1 cellular context compared by ENCODE assay signal in the genomic region with DNA sequence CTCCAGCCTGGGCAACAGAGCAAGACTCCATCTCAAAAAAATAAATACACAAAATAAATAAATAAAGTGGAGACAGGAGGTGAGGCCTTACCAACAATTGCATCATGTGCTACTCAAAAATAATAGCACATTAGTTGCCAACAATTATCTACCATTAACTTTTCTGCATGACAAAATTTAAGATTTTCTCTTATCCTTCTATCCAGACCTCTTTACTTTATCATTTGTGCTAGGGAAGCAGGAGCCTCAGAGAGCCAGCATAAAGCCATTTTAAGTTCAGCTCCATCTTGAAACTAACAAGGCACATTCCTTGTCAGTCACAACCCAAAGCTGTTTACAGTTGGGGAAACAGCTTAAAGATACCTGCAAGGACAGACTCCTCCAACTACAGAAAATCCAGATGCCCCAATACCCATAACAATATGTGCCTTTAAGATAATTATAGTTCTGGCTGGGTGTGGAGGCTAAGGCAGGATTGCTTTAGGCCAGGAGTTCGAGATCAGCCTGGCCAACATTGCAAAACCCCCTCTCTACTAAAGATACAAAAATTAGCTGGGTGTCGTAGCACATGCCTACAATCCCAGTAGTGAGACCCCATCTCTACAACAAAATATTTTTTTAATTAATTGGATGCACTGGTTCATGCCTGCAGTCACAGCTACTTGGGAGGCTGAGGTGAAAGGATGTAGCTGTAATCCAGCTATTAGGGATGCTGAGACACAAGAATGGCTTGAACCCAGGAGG.
TF ChIP-seq lines count a peak whose summit lies in the region.

No MANE protein-coding gene starts in this region.

TF ChIP-seq in K562, 482 proteins besides CTCF, POLR2A, EP300 and RAD21:
- TF ChIP-seq DDX20 (tag; IDR thresholded peaks at IDR 0.05; ENCODE audit: low read depth) (peak; percentile 69; the same call in 1 of the 2 replicates), TRIM28 (IDR thresholded peaks at IDR 0.05) (no peak), KHSRP (IDR thresholded peaks at IDR 0.05) (no peak), ZNF707 (CRISPR knock-in tag; conservative IDR thresholded peaks at IDR 0.05) (no peak), SMAD3 (CRISPR knock-in tag; conservative IDR thresholded peaks at IDR 0.05) (peak; percentile 87), BACH1 (tag; IDR thresholded peaks at IDR 0.05) (peak; percentile 71), NR2C1 (IDR thresholded peaks at IDR 0.05) (no peak), NR2C1 (tag; IDR thresholded peaks at IDR 0.05) (peak; percentile 64), MEF2D (tag; conservative IDR thresholded peaks at IDR 0.05; ENCODE audit: low read depth) (peak; percentile 68; the same call in 1 of the 2 replicates), DIDO1 (tag; IDR thresholded peaks at IDR 0.05; ENCODE audit: low read depth) (no peak), ZNF584 (CRISPR knock-in tag; IDR thresholded peaks at IDR 0.05; ENCODE audit: low read depth) (peak; percentile 85; the same call in 1 of the 2 replicates), TRIM24 (IDR thresholded peaks at IDR 0.05) (peak; percentile 53 to 69; a peak in 2 of 4 replicates), ZNF551 (CRISPR knock-in tag; IDR thresholded peaks at IDR 0.05) (no peak), SIN3B (IDR thresholded peaks at IDR 0.05; ENCODE audit: low read depth) (no peak), ZNF311 (CRISPR knock-in tag; IDR thresholded peaks at IDR 0.05) (0 out of 2 replicates have a peak, but pooled peaks have one; percentile 13), ZNF766 (CRISPR knock-in tag; conservative IDR thresholded peaks at IDR 0.05) (peak; percentile 75), PYGO2 (tag; IDR thresholded peaks at IDR 0.05) (peak; percentile 73), ZNF699 (CRISPR knock-in tag; IDR thresholded peaks at IDR 0.05; ENCODE audit: insufficient replicate concordance) (no peak), ZFP36 (IDR thresholded peaks at IDR 0.05; ENCODE audit: low read depth, low read length, partially characterized antibody) (no peak), CBFA2T2 (conservative IDR thresholded peaks at IDR 0.05) (no peak), KLF6 (CRISPR knock-in tag; IDR thresholded peaks at IDR 0.05; ENCODE audit: borderline replicate concordance) (peak; percentile 86; the same call in 1 of the 2 replicates), CEBPB (tag; IDR thresholded peaks at IDR 0.05) (peak; percentile 68), ZNF589 (CRISPR knock-in tag; IDR thresholded peaks at IDR 0.05; ENCODE audit: low read depth) (peak; percentile 71; the same call in 1 of the 2 replicates), MYC (IDR thresholded peaks at IDR 0.05; ENCODE audit: low read depth, low read length) (no peak), MYC (CRISPR knock-in tag; IDR thresholded peaks at IDR 0.05; ENCODE audit: borderline replicate concordance, low read depth) (0 out of 2 replicates have a peak, but pooled peaks have one; percentile 40), ZNF197 (CRISPR knock-in tag; IDR thresholded peaks at IDR 0.05; ENCODE audit: low read depth) (peak; percentile 73; the same call in 1 of the 2 replicates), ZNF644 (tag; IDR thresholded peaks at IDR 0.05; ENCODE audit: low read depth) (0 out of 2 replicates have a peak, but pooled peaks have one; percentile 40), HDAC8 (tag; IDR thresholded peaks at IDR 0.05) (0 out of 2 replicates have a peak, but pooled peaks have one; percentile 45), PTRF (tag; IDR thresholded peaks at IDR 0.05) (peak; percentile 9; the same call in 1 of the 2 replicates), ZNF239 (CRISPR knock-in tag; IDR thresholded peaks at IDR 0.05) (peak; percentile 57), ZNF175 (CRISPR knock-in tag; IDR thresholded peaks at IDR 0.05; ENCODE audit: low read depth) (peak; percentile 96), SMAD4 (CRISPR knock-in tag; conservative IDR thresholded peaks at IDR 0.05) (peak; percentile 51; the same call in 1 of the 2 replicates), ZFX (CRISPR knock-in tag; IDR thresholded peaks at IDR 0.05) (no peak), MEIS2 (IDR thresholded peaks at IDR 0.05; ENCODE audit: partially characterized antibody) (peak; percentile 17), ETV1 (tag; conservative IDR thresholded peaks at IDR 0.05; ENCODE audit: low read depth) (peak; percentile 27; the same call in 1 of the 2 replicates), LARP7 (IDR thresholded peaks at IDR 0.05) (no peak), CEBPG (CRISPR knock-in tag; IDR thresholded peaks at IDR 0.05) (peak; percentile 68; the same call in 1 of the 2 replicates), CEBPG (tag; conservative IDR thresholded peaks at IDR 0.05 in 1 of 2, IDR thresholded peaks at IDR 0.05 in 1 of 2) (peak; percentile 50 to 92; a peak in 3 of 4 replicates), PTTG1 (tag; IDR thresholded peaks at IDR 0.05; ENCODE audit: low read depth) (peak; percentile 84), ZNF121 (CRISPR knock-in tag; conservative IDR thresholded peaks at IDR 0.05) (peak; percentile 55; the same call in 1 of the 2 replicates), NR4A1 (CRISPR knock-in tag; IDR thresholded peaks at IDR 0.05) (no peak), NR4A1 (tag; IDR thresholded peaks at IDR 0.05) (0 out of 2 replicates have a peak, but pooled peaks have one; percentile 64), ZKSCAN8 (CRISPR knock-in tag; IDR thresholded peaks at IDR 0.05) (peak; percentile 21; the same call in 1 of the 2 replicates), ZNF79 (CRISPR knock-in tag; IDR thresholded peaks at IDR 0.05; ENCODE audit: low read depth) (peak; percentile 74; the same call in 1 of the 2 replicates), ZNF174 (CRISPR knock-in tag; IDR thresholded peaks at IDR 0.05) (no peak)
- TF ChIP-seq, protein P1, sequence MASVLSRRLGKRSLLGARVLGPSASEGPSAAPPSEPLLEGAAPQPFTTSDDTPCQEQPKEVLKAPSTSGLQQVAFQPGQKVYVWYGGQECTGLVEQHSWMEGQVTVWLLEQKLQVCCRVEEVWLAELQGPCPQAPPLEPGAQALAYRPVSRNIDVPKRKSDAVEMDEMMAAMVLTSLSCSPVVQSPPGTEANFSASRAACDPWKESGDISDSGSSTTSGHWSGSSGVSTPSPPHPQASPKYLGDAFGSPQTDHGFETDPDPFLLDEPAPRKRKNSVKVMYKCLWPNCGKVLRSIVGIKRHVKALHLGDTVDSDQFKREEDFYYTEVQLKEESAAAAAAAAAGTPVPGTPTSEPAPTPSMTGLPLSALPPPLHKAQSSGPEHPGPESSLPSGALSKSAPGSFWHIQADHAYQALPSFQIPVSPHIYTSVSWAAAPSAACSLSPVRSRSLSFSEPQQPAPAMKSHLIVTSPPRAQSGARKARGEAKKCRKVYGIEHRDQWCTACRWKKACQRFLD (CRISPR knock-in tag; IDR thresholded peaks at IDR 0.05): peak; percentile 64; the same call in 1 of the 2 replicates
- TF ChIP-seq, protein P2, sequence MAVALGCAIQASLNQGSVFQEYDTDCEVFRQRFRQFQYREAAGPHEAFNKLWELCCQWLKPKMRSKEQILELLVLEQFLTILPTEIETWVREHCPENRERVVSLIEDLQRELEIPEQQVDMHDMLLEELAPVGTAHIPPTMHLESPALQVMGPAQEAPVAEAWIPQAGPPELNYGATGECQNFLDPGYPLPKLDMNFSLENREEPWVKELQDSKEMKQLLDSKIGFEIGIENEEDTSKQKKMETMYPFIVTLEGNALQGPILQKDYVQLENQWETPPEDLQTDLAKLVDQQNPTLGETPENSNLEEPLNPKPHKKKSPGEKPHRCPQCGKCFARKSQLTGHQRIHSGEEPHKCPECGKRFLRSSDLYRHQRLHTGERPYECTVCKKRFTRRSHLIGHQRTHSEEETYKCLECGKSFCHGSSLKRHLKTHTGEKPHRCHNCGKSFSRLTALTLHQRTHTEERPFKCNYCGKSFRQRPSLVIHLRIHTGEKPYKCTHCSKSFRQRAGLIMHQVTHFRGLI (CRISPR knock-in tag; IDR thresholded peaks at IDR 0.05): peak; percentile 65; the same call in 1 of the 2 replicates
- TF ChIP-seq, protein P3, sequence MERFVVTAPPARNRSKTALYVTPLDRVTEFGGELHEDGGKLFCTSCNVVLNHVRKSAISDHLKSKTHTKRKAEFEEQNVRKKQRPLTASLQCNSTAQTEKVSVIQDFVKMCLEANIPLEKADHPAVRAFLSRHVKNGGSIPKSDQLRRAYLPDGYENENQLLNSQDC (CRISPR knock-in tag; IDR thresholded peaks at IDR 0.05): no peak
- TF ChIP-seq, protein P4, sequence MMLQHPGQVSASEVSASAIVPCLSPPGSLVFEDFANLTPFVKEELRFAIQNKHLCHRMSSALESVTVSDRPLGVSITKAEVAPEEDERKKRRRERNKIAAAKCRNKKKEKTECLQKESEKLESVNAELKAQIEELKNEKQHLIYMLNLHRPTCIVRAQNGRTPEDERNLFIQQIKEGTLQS (IDR thresholded peaks at IDR 0.05): peak; percentile 65
- TF ChIP-seq, protein P4 (CRISPR knock-in tag; conservative IDR thresholded peaks at IDR 0.05): no peak
- TF ChIP-seq, protein P5, sequence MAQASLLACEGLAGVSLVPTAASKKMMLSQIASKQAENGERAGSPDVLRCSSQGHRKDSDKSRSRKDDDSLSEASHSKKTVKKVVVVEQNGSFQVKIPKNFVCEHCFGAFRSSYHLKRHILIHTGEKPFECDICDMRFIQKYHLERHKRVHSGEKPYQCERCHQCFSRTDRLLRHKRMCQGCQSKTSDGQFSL (CRISPR knock-in tag; IDR thresholded peaks at IDR 0.05): no peak
- TF ChIP-seq, protein P5 (tag; IDR thresholded peaks at IDR 0.05): peak in 1 of 2 experiments; percentile 73; a peak in 1 of 4 replicates
- TF ChIP-seq, protein P6, sequence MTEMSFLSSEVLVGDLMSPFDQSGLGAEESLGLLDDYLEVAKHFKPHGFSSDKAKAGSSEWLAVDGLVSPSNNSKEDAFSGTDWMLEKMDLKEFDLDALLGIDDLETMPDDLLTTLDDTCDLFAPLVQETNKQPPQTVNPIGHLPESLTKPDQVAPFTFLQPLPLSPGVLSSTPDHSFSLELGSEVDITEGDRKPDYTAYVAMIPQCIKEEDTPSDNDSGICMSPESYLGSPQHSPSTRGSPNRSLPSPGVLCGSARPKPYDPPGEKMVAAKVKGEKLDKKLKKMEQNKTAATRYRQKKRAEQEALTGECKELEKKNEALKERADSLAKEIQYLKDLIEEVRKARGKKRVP (CRISPR knock-in tag; IDR thresholded peaks at IDR 0.05): peak; percentile 68; the same call in 1 of the 2 replicates
- TF ChIP-seq, protein P7, sequence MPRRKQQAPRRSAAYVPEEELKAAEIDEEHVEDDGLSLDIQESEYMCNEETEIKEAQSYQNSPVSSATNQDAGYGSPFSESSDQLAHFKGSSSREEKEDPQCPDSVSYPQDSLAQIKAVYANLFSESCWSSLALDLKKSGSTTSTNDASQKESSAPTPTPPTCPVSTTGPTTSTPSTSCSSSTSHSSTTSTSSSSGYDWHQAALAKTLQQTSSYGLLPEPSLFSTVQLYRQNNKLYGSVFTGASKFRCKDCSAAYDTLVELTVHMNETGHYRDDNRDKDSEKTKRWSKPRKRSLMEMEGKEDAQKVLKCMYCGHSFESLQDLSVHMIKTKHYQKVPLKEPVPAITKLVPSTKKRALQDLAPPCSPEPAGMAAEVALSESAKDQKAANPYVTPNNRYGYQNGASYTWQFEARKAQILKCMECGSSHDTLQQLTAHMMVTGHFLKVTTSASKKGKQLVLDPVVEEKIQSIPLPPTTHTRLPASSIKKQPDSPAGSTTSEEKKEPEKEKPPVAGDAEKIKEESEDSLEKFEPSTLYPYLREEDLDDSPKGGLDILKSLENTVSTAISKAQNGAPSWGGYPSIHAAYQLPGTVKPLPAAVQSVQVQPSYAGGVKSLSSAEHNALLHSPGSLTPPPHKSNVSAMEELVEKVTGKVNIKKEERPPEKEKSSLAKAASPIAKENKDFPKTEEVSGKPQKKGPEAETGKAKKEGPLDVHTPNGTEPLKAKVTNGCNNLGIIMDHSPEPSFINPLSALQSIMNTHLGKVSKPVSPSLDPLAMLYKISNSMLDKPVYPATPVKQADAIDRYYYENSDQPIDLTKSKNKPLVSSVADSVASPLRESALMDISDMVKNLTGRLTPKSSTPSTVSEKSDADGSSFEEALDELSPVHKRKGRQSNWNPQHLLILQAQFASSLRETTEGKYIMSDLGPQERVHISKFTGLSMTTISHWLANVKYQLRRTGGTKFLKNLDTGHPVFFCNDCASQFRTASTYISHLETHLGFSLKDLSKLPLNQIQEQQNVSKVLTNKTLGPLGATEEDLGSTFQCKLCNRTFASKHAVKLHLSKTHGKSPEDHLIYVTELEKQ (CRISPR knock-in tag; IDR thresholded peaks at IDR 0.05): peak; percentile 57; the same call in 1 of the 2 replicates
